9 cellular contexts compared by ENCODE assay signal in the genomic region with DNA sequence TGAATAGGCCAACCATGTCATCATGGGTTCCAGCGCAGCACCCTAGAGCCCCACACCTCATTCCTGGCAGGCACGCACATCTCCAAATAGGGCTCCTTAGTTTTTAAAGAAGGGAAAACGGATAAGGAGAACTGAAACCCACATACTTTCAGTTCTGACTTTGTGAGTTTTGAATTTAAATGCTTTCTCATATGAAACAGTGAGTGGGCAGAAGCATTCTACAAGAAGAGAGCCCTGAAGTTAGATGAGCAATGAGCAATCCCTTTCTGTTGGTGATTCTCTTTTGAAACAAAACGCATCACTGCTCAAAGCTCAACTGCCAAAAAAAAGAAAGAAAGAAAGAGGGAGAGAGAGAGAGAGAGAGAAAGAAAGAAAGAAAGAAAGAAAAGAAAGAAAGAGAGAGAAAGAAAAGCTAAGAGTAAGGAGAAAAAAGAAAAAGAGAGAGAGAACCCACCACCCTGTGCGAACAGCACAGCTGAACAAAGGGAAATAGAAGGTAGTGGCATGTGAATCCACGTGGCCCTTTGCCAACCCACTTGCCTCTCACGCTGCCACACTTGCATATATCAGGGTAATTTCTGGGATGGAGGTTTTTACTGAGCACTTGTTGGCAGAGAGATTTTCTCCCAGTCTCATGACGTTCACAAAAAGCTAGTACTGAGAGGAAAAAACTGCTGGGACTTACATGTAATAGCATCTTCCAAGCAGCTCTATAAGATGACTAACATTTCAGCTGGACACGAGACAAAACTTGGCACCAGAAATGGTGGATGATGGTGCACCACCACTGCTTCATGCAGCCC. TPM values are rescaled to one million over a fixed set of nuclear protein-coding genes. Genes with fewer than 3 reads are reported as not detected.
DNase-seq lines count a peak whose midpoint lies in the region; ATAC-seq and TF ChIP-seq lines count a peak whose summit lies in the region.
"Had no signal": no experiment of that assay in that cellular context is flagged by ENCODE, and none has a peak within 500 bp of the region (broad histone marks: within the 10 kb centered on the region; RNA-seq: fewer than 3 reads in every experiment).

No MANE protein-coding gene starts in this region.

- peak overlapping the region; percentile 22 to 68; a peak in 3 of 4 replicates for H3K27ac ChIP-seq in SK-N-SH (ENCODE audit: low read depth in 2 of 2, low read length in 1 of 2)
- H3K27ac ChIP-seq: 22Rv1 had no signal

- H4K20me1 ChIP-seq in SK-N-SH (ENCODE audit: insufficient read depth) = no peaks in the 10 kb centered on the region

- in situ Hi-C loops in KBM-7 (cut with MboI; ENCODE audit: low pct_unique_long_range_greater_than_20kb, low sequenced_read_pairs) = no loop called here

- 39% methylated on average over 9 of the region's 9 CpGs for WGBS in SK-N-SH (ENCODE audit: low lambda C conversion rate)

- H3K9me3 ChIP-seq in SK-N-SH = no peaks in the 10 kb centered on the region

- DNase-seq in DMS 273 (lab: John Stamatoyannopoulos, UW; ENCODE audit: unreplicated experiment) = peak; percentile 20
- DNase-seq in DMS 273 treated with DMSO at 0.1 percent for 48 hours (lab: John Stamatoyannopoulos, UW) = no peak
- DNase-seq in SK-N-SH = no peak
- peak; percentile 11 for DNase-seq in midbrain (lab: John Stamatoyannopoulos, UW)
- no peak for DNase-seq in NCI-H748 treated with DMSO at 0.1 percent for 48 hours (lab: John Stamatoyannopoulos, UW)
- DNase-seq in NCI-H187 (lab: John Stamatoyannopoulos, UW) = no peak
- no peak for DNase-seq in KBM-7

- no peaks in the 10 kb centered on the region for H3K36me3 ChIP-seq in SK-N-SH (replicated peaks in 1 of 2; ENCODE audit: control insufficient read depth in 1 of 2, insufficient read depth in 2 of 2, low read length in 1 of 2)

- no peaks in the 10 kb centered on the region for H3K79me2 ChIP-seq in SK-N-SH (ENCODE audit: insufficient read depth)

- no peak for TF ChIP-seq EP300 in SK-N-SH (IDR thresholded peaks at IDR 0.05; ENCODE audit: borderline replicate concordance in 1 of 2, low read depth in 1 of 2, low read length in 1 of 2)

- no peaks in the 10 kb centered on the region for H3K27me3 ChIP-seq in SK-N-SH (ENCODE audit: insufficient read depth)

- no peak for TF ChIP-seq CTCF in SK-N-SH (IDR thresholded peaks at IDR 0.05)

- no peak for TF ChIP-seq RAD21 in SK-N-SH (IDR thresholded peaks at IDR 0.05; ENCODE audit: low read length)

- peak overlapping the region; percentile 10; the same call in 1 of the 2 replicates for H2AFZ ChIP-seq in SK-N-SH (ENCODE audit: low read depth)

- peak overlapping the region; percentile 65 for H3K4me2 ChIP-seq in SK-N-SH

- POLR2A ChIA-PET in SK-N-SH (lab: Yijun Ruan, JAX) = no interaction called here

- peak overlapping the region; percentile 27; the same call in 1 of the 2 replicates for H3K9ac ChIP-seq in SK-N-SH

- no peaks in the 10 kb centered on the region for H3K9me2 ChIP-seq in SK-N-SH

- peaks cover 41% of the 10 kb centered on the region for H3F3A ChIP-seq in SK-N-SH (replicated peaks; ENCODE audit: insufficient read depth)

- ATAC-seq in HG02884 (IDR thresholded peaks at IDR 0.05; ENCODE audit: unreplicated experiment) = peak; percentile 46

- no peak overlapping the region for H3K4me3 ChIP-seq in SK-N-SH (ENCODE audit: low read depth in 2 of 2, low read length in 1 of 2)

- CTCF ChIA-PET in SK-N-SH (lab: Yijun Ruan, JAX) = interaction anchor here (0.9 to 1.1 kb wide), 3 partner anchors 9 to 59 kb away, joined by 3 to 4 read pairs (median 3); no protein-coding TSS in a partner anchor

- H3K4me1 ChIP-seq in SK-N-SH (ENCODE audit: control insufficient read depth in 1 of 2, insufficient read depth in 2 of 2, low read depth in 1 of 2, low read length in 1 of 2) = peaks cover 0 to 35% of the 10 kb centered on the region in 2 experiments; a peak in 3 of 4 replicates

TF ChIP-seq in SK-N-SH, 30 proteins besides CTCF, POLR2A, EP300 and RAD21:
- TF ChIP-seq FOXM1 (IDR thresholded peaks at IDR 0.05; ENCODE audit: low read depth) = no peak
- TF ChIP-seq, protein P1, sequence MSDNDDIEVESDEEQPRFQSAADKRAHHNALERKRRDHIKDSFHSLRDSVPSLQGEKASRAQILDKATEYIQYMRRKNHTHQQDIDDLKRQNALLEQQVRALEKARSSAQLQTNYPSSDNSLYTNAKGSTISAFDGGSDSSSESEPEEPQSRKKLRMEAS (IDR thresholded peaks at IDR 0.05; ENCODE audit: low read depth) = no peak
- TF ChIP-seq NFIC (IDR thresholded peaks at IDR 0.05; ENCODE audit: borderline replicate concordance) = peak; percentile 72; the same call in 1 of the 2 replicates
- peak; percentile 10; the same call in 1 of the 2 replicates for TF ChIP-seq FOSL2 (IDR thresholded peaks at IDR 0.05; ENCODE audit: borderline replicate concordance, low read depth)
- TF ChIP-seq, protein P2, sequence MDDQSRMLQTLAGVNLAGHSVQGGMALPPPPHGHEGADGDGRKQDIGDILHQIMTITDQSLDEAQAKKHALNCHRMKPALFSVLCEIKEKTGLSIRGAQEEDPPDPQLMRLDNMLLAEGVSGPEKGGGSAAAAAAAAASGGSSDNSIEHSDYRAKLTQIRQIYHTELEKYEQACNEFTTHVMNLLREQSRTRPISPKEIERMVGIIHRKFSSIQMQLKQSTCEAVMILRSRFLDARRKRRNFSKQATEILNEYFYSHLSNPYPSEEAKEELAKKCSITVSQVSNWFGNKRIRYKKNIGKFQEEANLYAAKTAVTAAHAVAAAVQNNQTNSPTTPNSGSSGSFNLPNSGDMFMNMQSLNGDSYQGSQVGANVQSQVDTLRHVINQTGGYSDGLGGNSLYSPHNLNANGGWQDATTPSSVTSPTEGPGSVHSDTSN (IDR thresholded peaks at IDR 0.05) = 0 out of 2 replicates have a peak, but pooled peaks have one; percentile 3
- no peak for TF ChIP-seq RXRA (IDR thresholded peaks at IDR 0.05; ENCODE audit: borderline replicate concordance, low read depth)

RNA-seq across cellular contexts. Expression of a gene that starts 31.0 kb away (rescaled TPM):
- 4,830 and 10,669 TPM in 2 replicates for polyA plus RNA-seq in SK-N-SH (2012; rRNA removed)
- 11,345 and 16,426 TPM in 2 replicates for polyA plus RNA-seq in SK-N-SH (2012; cell fraction: cytosol; rRNA removed)
- 2,546 and 2,555 TPM in 2 replicates for polyA plus RNA-seq in SK-N-SH (2012; cell fraction: nucleus; rRNA removed)

RNA-seq across cellular contexts. Expression of a gene that starts 38.5 kb away (rescaled TPM):
- 1.9 and 2.6 TPM in 2 replicates for polyA plus RNA-seq in SK-N-SH (2012; rRNA removed)
- polyA plus RNA-seq in SK-N-SH (2012; cell fraction: cytosol; rRNA removed) = 2.4 and 2.5 TPM in 2 replicates
- polyA plus RNA-seq in SK-N-SH (2012; cell fraction: nucleus; rRNA removed) = 3.1 and 6.2 TPM in 2 replicates

Comparison
In these comparisons a context has a peak if more than half of its experiments do, and no peak if none do; other contexts are left out.
1. DNase-seq: peak in DMS 273 (single experiment) and midbrain (single experiment); none in DMS 273 treated with DMSO at 0.1 percent for 48 hours (single experiment), SK-N-SH (single experiment), NCI-H748 treated with DMSO at 0.1 percent for 48 hours (single experiment), NCI-H187 (0 of 2) and KBM-7 (single experiment).